9 cellular contexts compared by ENCODE assay signal in genomic region chr3:46971742-46972141, GRCh38. TPM values are rescaled to one million over a fixed set of nuclear protein-coding genes. Genes with fewer than 3 reads are reported as not detected.
A peak's percentile ranks its signal among the peaks of the same experiment; 100 is the strongest.
DNase-seq lines count a peak whose midpoint lies in the region; ATAC-seq and TF ChIP-seq lines count a peak whose summit lies in the region.
"Had no signal": no experiment of that assay in that cellular context is flagged by ENCODE, and none has a peak within 500 bp of the region (broad histone marks: within the 10 kb centered on the region; RNA-seq: fewer than 3 reads in every experiment).

No MANE protein-coding gene starts in this region.

- no peak for TF ChIP-seq POLR2A in esophagus muscularis mucosa (IDR thresholded peaks at IDR 0.05; ENCODE audit: low read depth)
- TF ChIP-seq POLR2A in transverse colon (IDR thresholded peaks at IDR 0.05) = no peak

- H3K79me2 ChIP-seq in SU-DHL-6 (ENCODE audit: insufficient read depth, low read length) = peaks cover 95% of the 10 kb centered on the region

- H4K20me1 ChIP-seq in SU-DHL-6 (ENCODE audit: low read depth, low read length) = peaks cover 32% of the 10 kb centered on the region

- no peak overlapping the region for H2AFZ ChIP-seq in SU-DHL-6 (ENCODE audit: low read depth, low read length, severe bottlenecking)

- in situ Hi-C loops in transverse colon (cut with MboI; ENCODE audit: low pct_ligation_motif_present in 1 of 4, low pct_unique_long_range_greater_than_20kb in 1 of 4, low sequenced_read_pairs in 3 of 4) = no loop called here

- peak overlapping the region; percentile 73 for H3K27ac ChIP-seq in SU-DHL-6 (ENCODE audit: low read depth, low read length)
- peak overlapping the region in 3 of 4 donors; percentile 58 to 71 (median 61) for H3K27ac ChIP-seq in esophagus muscularis mucosa (replicated peaks in 1 of 4)
- peak overlapping the region in 3 of 4 donors; percentile 16 to 60 (median 49) for H3K27ac ChIP-seq in transverse colon

- 88% methylated on average over 1 of the region's 1 CpG for WGBS in esophagus muscularis mucosa
- 76% methylated on average over 1 of the region's 1 CpG; no CpG with 5 or more reads in 1 of the 2 donors for WGBS in transverse colon (ENCODE audit: low coverage in 1 of 2), 2 donors

- ATAC-seq in Right ventricle myocardium inferior = no peak
- ATAC-seq in Right ventricle myocardium superior (ENCODE audit: poor library complexity) = no peak
- no peak for ATAC-seq in esophagus mucosa
- ATAC-seq in sciatic nerve = no peak

- peak overlapping the region; percentile 12; the same call in 1 of the 2 replicates for H3K9ac ChIP-seq in SU-DHL-6 (ENCODE audit: low read length)

- TF ChIP-seq EP300 in esophagus muscularis mucosa (IDR thresholded peaks at IDR 0.05) (no peak), transverse colon (IDR thresholded peaks at IDR 0.05; ENCODE audit: low read depth) (no peak)

- peak overlapping the region; percentile 5 for H3K4me3 ChIP-seq in SU-DHL-6 (ENCODE audit: insufficient read depth, low read length, poor library complexity, severe bottlenecking)
- H3K4me3 ChIP-seq in esophagus muscularis mucosa = no peak overlapping the region
- no peak overlapping the region for H3K4me3 ChIP-seq in transverse colon

- H3K9me3 ChIP-seq in SU-DHL-6 (ENCODE audit: insufficient read depth, low read length) = no peaks in the 10 kb centered on the region
- no peaks in the 10 kb centered on the region for H3K9me3 ChIP-seq in esophagus muscularis mucosa
- H3K9me3 ChIP-seq in transverse colon = no peaks in the 10 kb centered on the region

- no peaks in the 10 kb centered on the region for H3K27me3 ChIP-seq in SU-DHL-6 (ENCODE audit: low read length)
- no peaks in the 10 kb centered on the region for H3K27me3 ChIP-seq in esophagus muscularis mucosa
- no peaks in the 10 kb centered on the region for H3K27me3 ChIP-seq in transverse colon

- peaks cover 21% of the 10 kb centered on the region for H3F3A ChIP-seq in SU-DHL-6 (ENCODE audit: insufficient read depth)

- H3K4me1 ChIP-seq in esophagus muscularis mucosa (peaks cover 71 to 85% (median 83%) of the 10 kb centered on the region in 4 donors), transverse colon (peaks cover 36 to 84% (median 55%) of the 10 kb centered on the region in 4 donors)

- no peak for TF ChIP-seq CTCF in SU-DHL-6 (IDR thresholded peaks at IDR 0.05; ENCODE audit: insufficient read depth, low read length, poor library complexity, severe bottlenecking)
- TF ChIP-seq CTCF in esophagus muscularis mucosa (IDR thresholded peaks at IDR 0.05) = no peak
- TF ChIP-seq CTCF in transverse colon (IDR thresholded peaks at IDR 0.05) = no peak

- peaks cover 3% of the 10 kb centered on the region; the same call in 1 of the 2 replicates for H3K36me3 ChIP-seq in SU-DHL-6 (ENCODE audit: low read length)
- peaks cover 0 to 5% (median 0%) of the 10 kb centered on the region in 4 donors for H3K36me3 ChIP-seq in esophagus muscularis mucosa
- no peaks in the 10 kb centered on the region for H3K36me3 ChIP-seq in transverse colon

- peak; percentile 2 for DNase-seq in Right ventricle myocardium inferior (ENCODE audit: missing footprints)
- no peak for DNase-seq in Right ventricle myocardium superior
- no peak for DNase-seq in esophagus muscularis mucosa (ENCODE audit: extremely low spot score)
- no peak for DNase-seq in transverse colon
- no peak for DNase-seq in NCI-H1930 (lab: John Stamatoyannopoulos, UW)
- no peak for DNase-seq in sciatic nerve (ENCODE audit: low spot score)
- DNase-seq: NCI-H524 had no signal

- H3K9me2 ChIP-seq in SU-DHL-6 (replicated peaks; ENCODE audit: insufficient read depth, low read length) = no peaks in the 10 kb centered on the region

- intact Hi-C loops in Right ventricle myocardium inferior (cut with DNase I) (no loop called here), Right ventricle myocardium superior (cut with DNase I) (no loop called here), esophagus muscularis mucosa (cut with DNase I) (no loop called here), transverse colon (cut with DNase I; ENCODE audit: low total_unique reads) (no loop called here), sciatic nerve (cut with DNase I) (no loop called here)

- peak overlapping the region; percentile 51 for H3K4me2 ChIP-seq in SU-DHL-6 (ENCODE audit: low read depth, low read length, poor library complexity, severe bottlenecking)

RNA-seq across cellular contexts. Expression of gene CCDC12, which starts 4.8 kb away (rescaled TPM):
- 26.3 TPM for total RNA-seq in Right ventricle myocardium inferior
- 29.2 TPM for total RNA-seq in Right ventricle myocardium superior
- 10 to 100 TPM; 27.5 to 54.8 (median 36.7) TPM for total RNA-seq in esophagus muscularis mucosa
- 10 to 100 TPM; 50.1 to 72.9 (median 53.0) TPM for total RNA-seq in transverse colon
- 50.2 TPM for total RNA-seq in esophagus mucosa
- 40.9 TPM for total RNA-seq in sciatic nerve

RNA-seq across cellular contexts. Expression of gene NBEAL2, which starts 7.7 kb away (rescaled TPM):
- total RNA-seq in Right ventricle myocardium inferior (14.5 TPM), Right ventricle myocardium superior (11.7 TPM), esophagus muscularis mucosa (10 to 100 TPM; 16.6 to 22.1 (median 21.2) TPM), transverse colon (100 to 1,000 TPM in 2 of 4 donors, 10 to 100 TPM in 2; 81.1 to 163 (median 122) TPM), esophagus mucosa (117 TPM), sciatic nerve (44.0 TPM)
